Comparison of ENCODE assay signal across 35 cellular contexts in the genomic region with DNA sequence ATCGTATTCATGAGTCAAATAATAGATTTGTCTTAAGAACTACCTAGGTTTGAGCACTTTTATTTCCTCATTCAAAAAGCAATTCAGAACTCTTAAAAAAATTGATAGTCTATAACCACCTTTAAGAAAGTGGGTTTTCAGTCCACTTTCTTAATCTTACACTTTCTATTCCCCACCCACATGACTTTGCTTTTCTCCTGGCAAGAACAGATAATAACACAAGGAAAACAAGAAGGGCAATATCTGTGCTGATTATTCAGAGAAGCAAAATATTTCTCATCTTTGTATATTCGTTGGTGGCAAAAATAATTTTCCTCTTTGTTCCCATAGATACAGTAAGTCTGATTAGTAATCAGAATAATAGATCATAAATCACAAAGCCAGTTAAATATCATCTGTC.
"Had no signal": no experiment of that assay in that cellular context is flagged by ENCODE, and none has a peak within 500 bp of the region (broad histone marks: within the 10 kb centered on the region; RNA-seq: fewer than 3 reads in every experiment).

No MANE protein-coding gene starts in this region.

- H3K9me3 ChIP-seq: MG63 had no signal

- H3K27me3 ChIP-seq: MG63 had no signal

- H3K36me3 ChIP-seq: MG63 had no signal

- H3K4me2 ChIP-seq: KMS-11 had no signal

- DNase-seq: Karpas-422, Kasumi-1, MG63, MM.1S, MV-4-11, NCI-H1048, NCI-H1092, NCI-H1092 treated with DMSO at 0.1 percent for 48 hours, NCI-H1105, NCI-H1105 treated with DMSO at 0.1 percent for 48 hours, NCI-H1417, NCI-H1417 treated with DMSO at 0.1 percent for 48 hours, NCI-H1436, NCI-H1436 treated with DMSO at 0.1 percent for 48 hours, NCI-H146, NCI-H1694, NCI-H1694 treated with DMSO at 0.1 percent for 48 hours, NCI-H187, NCI-H187 treated with DMSO at 0.1 percent for 48 hours, NCI-H1930, NCI-H2029, NCI-H2029 treated with DMSO at 0.1 percent for 48 hours, NCI-H2081, NCI-H2081 treated with DMSO at 0.1 percent for 48 hours, NCI-H2107, NCI-H2171, NCI-H2171 treated with DMSO at 0.1 percent for 48 hours, NCI-H2227 treated with DMSO at 0.1 percent for 48 hours, NCI-H226, NCI-H345, NCI-H446, NCI-H446 treated with DMSO at 0.1 percent for 48 hours, NCI-H510A, NCI-H510A treated with DMSO at 0.1 percent for 48 hours had no signal

- H3K9ac ChIP-seq: KMS-11 had no signal

- H3K27ac ChIP-seq: KMS-11 had no signal

- H3K4me3 ChIP-seq: MG63 had no signal
